In the genomic region with DNA sequence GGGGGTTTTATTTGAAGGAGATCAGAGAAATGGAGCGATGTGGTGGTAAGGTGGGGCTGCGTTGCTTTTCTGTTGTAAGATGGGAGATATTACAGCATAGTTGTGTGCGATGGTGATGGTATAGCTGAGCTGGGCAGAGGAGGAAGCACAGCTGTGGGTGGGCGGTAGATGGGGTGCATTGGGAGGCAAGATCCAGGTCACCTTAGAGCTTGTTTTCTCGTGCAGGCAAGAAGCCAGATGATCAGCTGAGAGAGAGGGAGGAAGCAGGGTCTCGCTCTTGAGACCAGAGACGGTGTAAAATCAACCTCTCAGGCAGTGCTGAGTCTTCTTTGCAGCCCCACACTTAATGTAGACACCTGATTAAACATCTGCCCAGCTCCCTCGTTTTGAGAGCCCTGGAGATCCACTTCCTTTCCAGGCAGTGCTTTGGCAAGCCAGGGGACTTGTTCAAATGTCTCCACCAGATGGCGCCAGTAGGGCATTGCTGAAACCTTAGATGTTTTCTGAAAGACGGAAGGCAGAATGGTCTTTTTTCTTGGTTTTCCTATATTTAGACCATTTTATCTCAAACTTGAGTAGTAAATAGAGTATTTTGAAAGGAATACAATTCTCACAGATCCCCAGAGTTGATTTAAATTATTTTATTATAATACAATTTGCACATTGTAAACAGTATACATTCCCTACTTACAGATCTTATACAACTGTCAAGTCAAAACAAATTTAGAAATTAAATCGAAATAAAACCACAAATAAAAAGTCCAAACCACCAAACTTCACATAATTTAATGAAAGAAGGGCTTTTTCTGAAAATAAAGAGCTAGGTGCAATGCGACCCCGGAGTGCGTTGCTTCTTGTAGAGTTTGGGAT, we compare ENCODE assay signal across 8 cellular contexts. TPM values are rescaled to one million over a fixed set of nuclear protein-coding genes. Genes with fewer than 3 reads are reported as not detected.
A peak's percentile ranks its signal among the peaks of the same experiment; 100 is the strongest.
DNase-seq lines count a peak whose midpoint lies in the region; ATAC-seq lines count a peak whose summit lies in the region.

No MANE protein-coding gene starts in this region.

- no peaks in the 10 kb centered on the region for H3K9me3 Mint-ChIP-seq in T-helper 2 cell treated with Interferon-gamma antibody and Interleukin-4, amounts not matched to agents 5 μg/mL and 100 μg/mL, for 36 hours

- intact Hi-C loops in left ventricle myocardium superior (cut with micrococcal nuclease): loop anchor here (5.0 kb wide), 1 partner anchor 545 kb away; no protein-coding TSS in a partner anchor
- intact Hi-C loops in sciatic nerve (cut with DNase I): loop anchor here (5.0 kb wide), 1 partner anchor 545 kb away; no protein-coding TSS in a partner anchor

- peaks cover 7% of the 10 kb centered on the region for H3K4me1 Mint-ChIP-seq in T-helper 2 cell treated with Interferon-gamma antibody and Interleukin-4, amounts not matched to agents 5 μg/mL and 100 μg/mL, for 36 hours (ENCODE audit: low read depth)

- no peaks in the 10 kb centered on the region for H3K27me3 Mint-ChIP-seq in T-helper 2 cell treated with Interferon-gamma antibody and Interleukin-4, amounts not matched to agents 5 μg/mL and 100 μg/mL, for 36 hours (ENCODE audit: low read depth)

- no peaks in the 10 kb centered on the region for H3K36me3 Mint-ChIP-seq in T-helper 2 cell treated with Interferon-gamma antibody and Interleukin-4, amounts not matched to agents 5 μg/mL and 100 μg/mL, for 36 hours (ENCODE audit: low read depth)

- no peak overlapping the region for H3K27ac Mint-ChIP-seq in T-helper 2 cell treated with Interferon-gamma antibody and Interleukin-4, amounts not matched to agents 5 μg/mL and 100 μg/mL, for 36 hours

- no peak overlapping the region for H3K4me3 Mint-ChIP-seq in T-helper 2 cell treated with Interferon-gamma antibody and Interleukin-4, amounts not matched to agents 5 μg/mL and 100 μg/mL, for 36 hours

- DNase-seq in Ammon's horn (ENCODE audit: low spot score): peak; percentile 89
- DNase-seq in NCI-H146 treated with DMSO at 0.1 percent for 48 hours (lab: John Stamatoyannopoulos, UW; ENCODE audit: unreplicated experiment): peak; percentile 8
- peak; percentile 48 for DNase-seq in T-helper 2 cell treated with Interferon-gamma antibody and Interleukin-4, amounts not matched to agents 5 μg/mL and 100 μg/mL, for 36 hours (ENCODE audit: low spot score)
- DNase-seq in amygdala (lab: John Stamatoyannopoulos, UW): peak in 54 of 56 donors; percentile 8 to 90 (median 48)
- peak; percentile 66 for DNase-seq in left ventricle myocardium superior
- peak; percentile 92 for DNase-seq in sciatic nerve (ENCODE audit: low spot score)

- ATAC-seq in GM21447 (IDR thresholded peaks at IDR 0.05; ENCODE audit: unreplicated experiment): peak; percentile 23
- ATAC-seq in left ventricle myocardium superior: peak; percentile 64
- ATAC-seq in sciatic nerve: peak; percentile 81
- ATAC-seq in HG03460 (IDR thresholded peaks at IDR 0.05; ENCODE audit: unreplicated experiment): no peak

RNA-seq across cellular contexts. Expression of gene LYPD6B, which starts 21.1 kb away (rescaled TPM):
- total RNA-seq in left ventricle myocardium superior (not detected), sciatic nerve (not detected)

Comparison
In these comparisons a context has a peak if more than half of its experiments do, and no peak if none do; other contexts are left out.
1. DNase-seq: peak in every context shown above with its lines; median percentile 92 in sciatic nerve; 89 in Ammon's horn; 66 in left ventricle myocardium superior; 48 in T-helper 2 cell treated with Interferon-gamma antibody and Interleukin-4, amounts not matched to agents 5 μg/mL and 100 μg/mL, for 36 hours; 48 in amygdala; 8 in NCI-H146 treated with DMSO at 0.1 percent for 48 hours.